ENCODE assay signal across 9 cellular contexts in the genomic region with DNA sequence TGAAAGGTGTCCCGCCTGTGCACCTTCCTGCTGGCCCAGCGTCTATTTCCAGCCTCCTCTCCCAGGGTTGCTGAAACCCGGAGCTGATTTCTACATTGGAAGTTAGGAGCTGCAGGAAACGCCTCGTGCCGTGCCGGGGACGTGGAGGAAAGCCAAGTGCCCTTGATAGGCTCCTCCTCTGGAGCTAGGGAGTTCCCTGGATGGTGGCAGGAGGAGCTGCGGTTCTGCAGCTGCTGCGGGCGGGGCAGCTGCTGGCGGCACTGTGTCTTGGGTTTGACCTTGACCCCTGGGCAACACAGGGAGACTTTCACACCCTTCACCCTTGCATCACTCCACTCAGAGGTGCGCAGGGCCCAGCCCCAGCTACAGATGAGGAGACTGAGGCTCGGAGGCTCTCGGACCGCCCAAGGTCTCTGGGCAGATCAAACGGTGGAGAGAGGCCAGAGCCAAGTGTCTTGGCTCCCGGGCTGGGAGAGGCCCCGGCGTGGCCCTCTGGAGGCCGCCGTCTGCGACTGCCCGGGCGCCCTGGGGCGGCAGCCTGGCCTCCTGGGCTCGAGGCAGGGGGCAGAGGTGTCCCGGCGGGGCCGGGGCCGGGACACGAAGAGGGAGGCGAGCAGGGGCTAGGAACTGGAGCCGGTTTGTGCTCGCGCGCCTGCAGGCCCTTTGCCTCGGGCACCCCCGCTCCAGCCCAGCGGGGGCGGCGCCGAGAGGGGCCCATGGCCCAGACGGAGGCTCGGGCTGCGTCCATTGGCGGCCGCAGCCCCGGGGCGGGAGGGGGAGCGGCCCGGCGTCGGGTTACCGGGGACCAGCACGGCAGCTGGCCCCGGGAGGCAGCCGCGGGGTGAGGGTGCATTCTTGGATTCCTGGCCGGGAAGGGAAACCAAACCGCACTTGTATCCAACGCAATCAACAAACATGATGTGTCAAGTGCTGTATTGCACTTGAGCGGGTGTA.
A peak's percentile ranks its signal among the peaks of the same experiment; 100 is the strongest.
DNase-seq lines count a peak whose midpoint lies in the region; ATAC-seq and TF ChIP-seq lines count a peak whose summit lies in the region.
"Had no signal": no experiment of that assay in that cellular context is flagged by ENCODE, and none has a peak within 500 bp of the region (broad histone marks: within the 10 kb centered on the region; RNA-seq: fewer than 3 reads in every experiment).

No MANE protein-coding gene starts in this region.

- H3K36me3 ChIP-seq in OCI-LY7 (ENCODE audit: insufficient read depth, low read length) (no peaks in the 10 kb centered on the region), duodenal mucosa (ENCODE audit: control insufficient read depth in 1 of 2, insufficient read depth in 2 of 2, low read length in 2 of 2) (no peaks in the 10 kb centered on the region)

- no TSS peak for BruUV-seq in OCI-LY7 (replicated peaks; lab: Mats Ljungman, UMichigan)

- peaks cover 65% of the 10 kb centered on the region for H3K4me1 ChIP-seq in OCI-LY7 (ENCODE audit: insufficient read depth, low read length, poor library complexity, severe bottlenecking)
- H3K4me1 ChIP-seq in duodenal mucosa (ENCODE audit: control insufficient read depth in 1 of 2, insufficient read depth in 2 of 2, low read length in 2 of 2): peaks cover 22 to 41% of the 10 kb centered on the region in 2 donors

- H2AFZ ChIP-seq in OCI-LY7 (ENCODE audit: low read length): peak overlapping the region; percentile 82

- no peaks in the 10 kb centered on the region for H3K9me2 ChIP-seq in OCI-LY7 (ENCODE audit: insufficient read depth, low read length)

- peak overlapping the region; percentile 72 for H3K4me2 ChIP-seq in OCI-LY7 (ENCODE audit: low read length)

- CTCF ChIA-PET in OCI-LY7 (lab: Charles Lee; ENCODE audit: unreplicated experiment): interaction anchor here (1.1 kb wide), 1 partner anchor 19 kb away, joined by 4 read pairs; no protein-coding TSS in a partner anchor

- WGBS in lower leg skin, 2 donors: 2 to 3% methylated on average over 36 to 37 of the region's 63 CpGs

- no peak for TF ChIP-seq POLR2A in lower leg skin (IDR thresholded peaks at IDR 0.05)

- no peaks in the 10 kb centered on the region for H3K27me3 ChIP-seq in duodenal mucosa (ENCODE audit: control insufficient read depth in 1 of 2, insufficient read depth in 2 of 2, low read length in 2 of 2)

- DNase-seq in SIG-M5 treated with dmso at 0.1 percent for 504 hours (lab: John Stamatoyannopoulos, UW; ENCODE audit: unreplicated experiment): peak; percentile 83
- no peak for DNase-seq in SIG-M5 (lab: John Stamatoyannopoulos, UW)
- no peak for DNase-seq in OCI-LY7 (ENCODE audit: low spot score)
- DNase-seq in lower leg skin (ENCODE audit: low spot score in 2 of 2): peak; percentile 96 to 99
- peak in 38 of 49 donors; percentile 17 to 72 (median 40) for DNase-seq in substantia nigra (lab: John Stamatoyannopoulos, UW)
- DNase-seq: DND-41 had no signal

- TF ChIP-seq CTCF in OCI-LY7 (conservative IDR thresholded peaks at IDR 0.05; ENCODE audit: low read length) (no peak), lower leg skin (IDR thresholded peaks at IDR 0.05) (no peak)

- ATAC-seq in HG03432 (IDR thresholded peaks at IDR 0.05; ENCODE audit: unreplicated experiment) (peak; percentile 59), GM18520 (IDR thresholded peaks at IDR 0.05; ENCODE audit: unreplicated experiment) (no peak)

- intact Hi-C loops in OCI-LY7 (cut with micrococcal nuclease; ENCODE audit: unreplicated experiment): loop anchor here (1.0 to 5.0 kb wide), 2 partner anchors 92 to 213 kb away; no protein-coding TSS in a partner anchor
- intact Hi-C loops in lower leg skin (cut with DNase I; ENCODE audit: low total_unique reads): loop anchor here (10.0 kb wide), 1 partner anchor 525 kb away; no protein-coding TSS in a partner anchor

- H3K79me2 ChIP-seq in OCI-LY7 (ENCODE audit: insufficient read depth, low read depth, low read length): no peaks in the 10 kb centered on the region

- peak overlapping the region; percentile 12 for H3K27ac ChIP-seq in OCI-LY7 (ENCODE audit: low read depth, low read length, poor library complexity, severe bottlenecking)
- H3K27ac ChIP-seq in duodenal mucosa (ENCODE audit: low read depth, low read length): peak overlapping the region; percentile 63
- H3K27ac ChIP-seq in substantia nigra (ENCODE audit: low read depth, low read length, poor library complexity, severe bottlenecking): peak overlapping the region; percentile 80

- peak overlapping the region; percentile 17 for H3K4me3 ChIP-seq in OCI-LY7 (ENCODE audit: low read depth, low read length, poor library complexity, severe bottlenecking)
- peak overlapping the region; percentile 48 to 62 for H3K4me3 ChIP-seq in duodenal mucosa (ENCODE audit: low read depth in 1 of 2, low read length in 2 of 2)
- H3K4me3 ChIP-seq in lower leg skin (ENCODE audit: low read depth, poor library complexity, severe bottlenecking): no peak overlapping the region

- H3K9ac ChIP-seq in duodenal mucosa (ENCODE audit: low read depth in 1 of 2, low read length in 2 of 2): peak overlapping the region; percentile 29 to 48

- POLR2A ChIA-PET in OCI-LY7 (lab: Charles Lee): interaction anchor here (0.6 to 1.6 kb wide), 13 partner anchors 11 to 336 kb away, joined by 3 to 12 read pairs (median 3); no protein-coding TSS in a partner anchor

- H4K20me1 ChIP-seq in OCI-LY7 (ENCODE audit: insufficient read depth, low read length): no peaks in the 10 kb centered on the region

- H3K9me3 ChIP-seq in OCI-LY7 (ENCODE audit: low read length) (peaks cover 8% of the 10 kb centered on the region; the same call in 1 of the 2 replicates), duodenal mucosa (ENCODE audit: control insufficient read depth in 1 of 2, low read length in 2 of 2) (no peaks in the 10 kb centered on the region)

Comparison
In these comparisons a context has a peak if more than half of its experiments do, and no peak if none do; other contexts are left out.
1. DNase-seq: peak in SIG-M5 treated with dmso at 0.1 percent for 504 hours (single experiment), lower leg skin (2 of 2) and substantia nigra (38 of 49); none in SIG-M5 (single experiment) and OCI-LY7 (single experiment).
2. H3K27ac ChIP-seq: peak in every context shown above with its lines; median percentile 80 in substantia nigra; 63 in duodenal mucosa; 12 in OCI-LY7.